Comparison of ENCODE assay signal across 2 cellular contexts in the genomic region with DNA sequence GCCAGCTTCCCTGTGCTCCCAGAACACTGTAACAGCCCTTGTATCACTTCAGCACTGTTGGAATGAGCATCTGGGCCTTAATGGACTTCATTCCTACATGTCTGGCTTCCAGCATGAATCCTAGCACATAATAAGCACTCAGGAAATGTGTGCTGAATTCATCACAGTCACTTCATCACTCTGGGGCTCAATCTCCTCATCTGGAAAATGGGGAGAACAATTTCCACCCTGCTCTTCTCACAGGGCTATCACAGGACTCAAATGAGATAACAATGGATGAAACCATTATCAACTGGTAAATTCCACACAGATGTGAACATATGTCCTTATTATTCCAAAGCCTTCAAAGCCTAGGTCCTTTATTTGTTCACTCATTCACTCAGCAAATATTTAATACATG.
TF ChIP-seq lines count a peak whose summit lies in the region.

No MANE protein-coding gene starts in this region.

TF ChIP-seq in HepG2, 621 proteins besides CTCF, POLR2A, EP300 and RAD21:
- TF ChIP-seq ZNF629 (CRISPR knock-in tag; conservative IDR thresholded peaks at IDR 0.05) (peak; percentile 61), XBP1 (CRISPR knock-in tag; IDR thresholded peaks at IDR 0.05) (no peak)

TF ChIP-seq in K562, 482 proteins besides CTCF, POLR2A, EP300 and RAD21:
- TF ChIP-seq, protein P1, sequence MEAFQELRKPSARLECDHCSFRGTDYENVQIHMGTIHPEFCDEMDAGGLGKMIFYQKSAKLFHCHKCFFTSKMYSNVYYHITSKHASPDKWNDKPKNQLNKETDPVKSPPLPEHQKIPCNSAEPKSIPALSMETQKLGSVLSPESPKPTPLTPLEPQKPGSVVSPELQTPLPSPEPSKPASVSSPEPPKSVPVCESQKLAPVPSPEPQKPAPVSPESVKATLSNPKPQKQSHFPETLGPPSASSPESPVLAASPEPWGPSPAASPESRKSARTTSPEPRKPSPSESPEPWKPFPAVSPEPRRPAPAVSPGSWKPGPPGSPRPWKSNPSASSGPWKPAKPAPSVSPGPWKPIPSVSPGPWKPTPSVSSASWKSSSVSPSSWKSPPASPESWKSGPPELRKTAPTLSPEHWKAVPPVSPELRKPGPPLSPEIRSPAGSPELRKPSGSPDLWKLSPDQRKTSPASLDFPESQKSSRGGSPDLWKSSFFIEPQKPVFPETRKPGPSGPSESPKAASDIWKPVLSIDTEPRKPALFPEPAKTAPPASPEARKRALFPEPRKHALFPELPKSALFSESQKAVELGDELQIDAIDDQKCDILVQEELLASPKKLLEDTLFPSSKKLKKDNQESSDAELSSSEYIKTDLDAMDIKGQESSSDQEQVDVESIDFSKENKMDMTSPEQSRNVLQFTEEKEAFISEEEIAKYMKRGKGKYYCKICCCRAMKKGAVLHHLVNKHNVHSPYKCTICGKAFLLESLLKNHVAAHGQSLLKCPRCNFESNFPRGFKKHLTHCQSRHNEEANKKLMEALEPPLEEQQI (IDR thresholded peaks at IDR 0.05) = no peak
- TF ChIP-seq ZNF24 (IDR thresholded peaks at IDR 0.05) (0 out of 2 replicates have a peak, but pooled peaks have one; percentile 35), MTF1 (CRISPR knock-in tag; IDR thresholded peaks at IDR 0.05; ENCODE audit: borderline replicate concordance) (no peak), RBM25 (IDR thresholded peaks at IDR 0.05; ENCODE audit: low read depth, low read length, severe bottlenecking) (peak; percentile 79), BCOR (IDR thresholded peaks at IDR 0.05) (peak; percentile 81)
- TF ChIP-seq, protein P2, sequence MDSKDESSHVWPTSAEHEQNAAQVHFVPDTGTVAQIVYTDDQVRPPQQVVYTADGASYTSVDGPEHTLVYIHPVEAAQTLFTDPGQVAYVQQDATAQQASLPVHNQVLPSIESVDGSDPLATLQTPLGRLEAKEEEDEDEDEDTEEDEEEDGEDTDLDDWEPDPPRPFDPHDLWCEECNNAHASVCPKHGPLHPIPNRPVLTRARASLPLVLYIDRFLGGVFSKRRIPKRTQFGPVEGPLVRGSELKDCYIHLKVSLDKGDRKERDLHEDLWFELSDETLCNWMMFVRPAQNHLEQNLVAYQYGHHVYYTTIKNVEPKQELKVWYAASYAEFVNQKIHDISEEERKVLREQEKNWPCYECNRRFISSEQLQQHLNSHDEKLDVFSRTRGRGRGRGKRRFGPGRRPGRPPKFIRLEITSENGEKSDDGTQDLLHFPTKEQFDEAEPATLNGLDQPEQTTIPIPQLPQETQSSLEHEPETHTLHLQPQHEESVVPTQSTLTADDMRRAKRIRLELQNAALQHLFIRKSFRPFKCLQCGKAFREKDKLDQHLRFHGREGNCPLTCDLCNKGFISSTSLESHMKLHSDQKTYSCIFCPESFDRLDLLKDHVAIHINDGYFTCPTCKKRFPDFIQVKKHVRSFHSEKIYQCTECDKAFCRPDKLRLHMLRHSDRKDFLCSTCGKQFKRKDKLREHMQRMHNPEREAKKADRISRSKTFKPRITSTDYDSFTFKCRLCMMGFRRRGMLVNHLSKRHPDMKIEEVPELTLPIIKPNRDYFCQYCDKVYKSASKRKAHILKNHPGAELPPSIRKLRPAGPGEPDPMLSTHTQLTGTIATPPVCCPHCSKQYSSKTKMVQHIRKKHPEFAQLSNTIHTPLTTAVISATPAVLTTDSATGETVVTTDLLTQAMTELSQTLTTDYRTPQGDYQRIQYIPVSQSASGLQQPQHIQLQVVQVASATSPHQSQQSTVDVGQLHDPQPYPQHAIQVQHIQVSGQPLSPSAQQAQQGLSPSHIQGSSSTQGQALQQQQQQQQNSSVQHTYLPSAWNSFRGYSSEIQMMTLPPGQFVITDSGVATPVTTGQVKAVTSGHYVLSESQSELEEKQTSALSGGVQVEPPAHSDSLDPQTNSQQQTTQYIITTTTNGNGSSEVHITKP (IDR thresholded peaks at IDR 0.05; ENCODE audit: partially characterized antibody) = peak; percentile 59
